In genomic region chr2:31083204-31083993, GRCh38 we compare ENCODE assay signal across 21 cellular contexts. TPM values are rescaled to one million over a fixed set of nuclear protein-coding genes. Genes with fewer than 3 reads are reported as not detected.
"Had no signal": no experiment of that assay in that cellular context is flagged by ENCODE, and none has a peak within 500 bp of the region (broad histone marks: within the 10 kb centered on the region; RNA-seq: fewer than 3 reads in every experiment).

No MANE protein-coding gene starts in this region.

- H3K27me3 ChIP-seq: brain microvascular endothelial cell, gastrocnemius medialis, transverse colon had no signal

- H3K4me3 ChIP-seq: gastrocnemius medialis, heart right ventricle, left ventricle myocardium inferior, transverse colon had no signal

- DNase-seq: activated CD4-positive, alpha-beta T cell treated with anti-CD3 and anti-CD28 coated beads, Interleukin-2, amount 10 ng/mL, durations not matched to agents 7 days and 5 days; activated CD4-positive, CD25-positive, alpha-beta regulatory T cell; activated CD8-positive, alpha-beta memory T cell treated with anti-CD3 and anti-CD28 coated beads for 24 hours; activated naive CD4-positive, alpha-beta T cell; activated naive CD8-positive, alpha-beta T cell treated with anti-CD3 and anti-CD28 coated beads, Interleukin-2, amount 10 ng/mL, durations not matched to agents 7 days and 5 days; brain microvascular endothelial cell; cerebellar nuclear complex; endodermal cell; erythroblast; gastrocnemius medialis; heart right ventricle; left ventricle myocardium inferior; nephron progenitor cell; occipital lobe; right cardiac atrium; stimulated activated naive CD8-positive, alpha-beta T cell treated with anti-CD3 and anti-CD28 coated beads, Interleukin-15, Interleukin-2, amounts not matched to agents 100 U/mL and 50 U/mL, for 24 hours; SW 1271; transverse colon had no signal

- H3K36me3 Mint-ChIP-seq: activated naive CD8-positive, alpha-beta T cell treated with anti-CD3 and anti-CD28 coated beads, Interleukin-2, amount 10 ng/mL, durations not matched to agents 7 days and 5 days had no signal

- H3K9me3 Mint-ChIP-seq: activated CD4-positive, alpha-beta T cell treated with anti-CD3 and anti-CD28 coated beads, Interleukin-2, amount 10 ng/mL, durations not matched to agents 7 days and 5 days; activated naive CD8-positive, alpha-beta T cell treated with anti-CD3 and anti-CD28 coated beads, Interleukin-2, amount 10 ng/mL, durations not matched to agents 7 days and 5 days; activated T-helper 1 cell treated with anti-CD3 and anti-CD28 coated beads, Interleukin-12 subunit alpha, Interleukin-12 subunit beta, Interleukin-2, Interleukin-4 antibody, amounts not matched to agents 30 ng/mL and 10 ng/mL and 1 ng/mL, durations not matched to agents 14 hours and 24 hours and 36 hours; dendritic cell treated with granulocyte-macrophage colony-stimulating factor and Interleukin-4, amounts not matched to agents 40 ng/mL and 50 ng/mL, for 4 days; endodermal cell; nephron progenitor cell had no signal

- H3K27ac ChIP-seq: brain microvascular endothelial cell, gastrocnemius medialis, heart right ventricle, left ventricle myocardium inferior, transverse colon had no signal

- H3K4me1 ChIP-seq: gastrocnemius medialis, transverse colon had no signal

- H3K4me1 Mint-ChIP-seq: activated CD4-positive, alpha-beta T cell treated with anti-CD3 and anti-CD28 coated beads, Interleukin-2, amount 10 ng/mL, durations not matched to agents 7 days and 5 days; activated naive CD8-positive, alpha-beta T cell treated with anti-CD3 and anti-CD28 coated beads, Interleukin-2, amount 10 ng/mL, durations not matched to agents 7 days and 5 days had no signal

- H3K9me3 ChIP-seq: gastrocnemius medialis, heart right ventricle, left ventricle myocardium inferior, transverse colon had no signal

- H3K27me3 Mint-ChIP-seq: dendritic cell treated with granulocyte-macrophage colony-stimulating factor and Interleukin-4, amounts not matched to agents 40 ng/mL and 50 ng/mL, for 4 days had no signal

- H3K36me3 ChIP-seq: brain microvascular endothelial cell, gastrocnemius medialis, heart right ventricle, left ventricle myocardium inferior, transverse colon had no signal

- ATAC-seq: gastrocnemius medialis; heart right ventricle; right cardiac atrium; stimulated activated naive CD8-positive, alpha-beta T cell treated with anti-CD3 and anti-CD28 coated beads, Interleukin-15, Interleukin-2, amounts not matched to agents 100 U/mL and 50 U/mL, for 24 hours had no signal

- H3K4me3 Mint-ChIP-seq: activated CD4-positive, alpha-beta T cell treated with anti-CD3 and anti-CD28 coated beads, Interleukin-2, amount 10 ng/mL, durations not matched to agents 7 days and 5 days; activated naive CD8-positive, alpha-beta T cell treated with anti-CD3 and anti-CD28 coated beads, Interleukin-2, amount 10 ng/mL, durations not matched to agents 7 days and 5 days; activated T-helper 1 cell treated with anti-CD3 and anti-CD28 coated beads, Interleukin-12 subunit alpha, Interleukin-12 subunit beta, Interleukin-2, Interleukin-4 antibody, amounts not matched to agents 30 ng/mL and 10 ng/mL and 1 ng/mL, durations not matched to agents 14 hours and 24 hours and 36 hours; dendritic cell treated with granulocyte-macrophage colony-stimulating factor and Interleukin-4, amounts not matched to agents 40 ng/mL and 50 ng/mL, for 4 days; endodermal cell; nephron progenitor cell had no signal

- H3K27ac Mint-ChIP-seq: activated CD4-positive, alpha-beta T cell treated with anti-CD3 and anti-CD28 coated beads, Interleukin-2, amount 10 ng/mL, durations not matched to agents 7 days and 5 days; activated naive CD8-positive, alpha-beta T cell treated with anti-CD3 and anti-CD28 coated beads, Interleukin-2, amount 10 ng/mL, durations not matched to agents 7 days and 5 days; activated T-helper 1 cell treated with anti-CD3 and anti-CD28 coated beads, Interleukin-12 subunit alpha, Interleukin-12 subunit beta, Interleukin-2, Interleukin-4 antibody, amounts not matched to agents 30 ng/mL and 10 ng/mL and 1 ng/mL, durations not matched to agents 14 hours and 24 hours and 36 hours; dendritic cell treated with granulocyte-macrophage colony-stimulating factor and Interleukin-4, amounts not matched to agents 40 ng/mL and 50 ng/mL, for 4 days; endodermal cell; nephron progenitor cell; progenitor cell of endocrine pancreas had no signal

RNA-seq across cellular contexts. Expression of gene GALNT14, which starts 54.8 kb away (rescaled TPM):
- total RNA-seq: activated CD4-positive, alpha-beta T cell treated with anti-CD3 and anti-CD28 coated beads, Interleukin-2, amount 10 ng/mL, durations not matched to agents 7 days and 5 days; activated naive CD8-positive, alpha-beta T cell treated with anti-CD3 and anti-CD28 coated beads, Interleukin-2, amount 10 ng/mL, durations not matched to agents 7 days and 5 days had no signal
